15 cellular contexts compared by ENCODE assay signal in genomic region chr9:92740969-92741368, GRCh38. TPM values are rescaled to one million over a fixed set of nuclear protein-coding genes. Genes with fewer than 3 reads are reported as not detected.
A peak's percentile ranks its signal among the peaks of the same experiment; 100 is the strongest.
DNase-seq lines count a peak whose midpoint lies in the region; ATAC-seq, FAIRE-seq and TF ChIP-seq lines count a peak whose summit lies in the region.
"Had no signal": no experiment of that assay in that cellular context is flagged by ENCODE, and none has a peak within 500 bp of the region (broad histone marks: within the 10 kb centered on the region; RNA-seq: fewer than 3 reads in every experiment).

No MANE protein-coding gene starts in this region.

- peaks cover 17% of the 10 kb centered on the region for H3K79me1 ChIP-seq in trophoblast cell (ENCODE audit: low read length)

- no peak overlapping the region for H2BK12ac ChIP-seq in trophoblast cell (ENCODE audit: low read length)

- H3K9me2 ChIP-seq in MM.1S (replicated peaks; ENCODE audit: insufficient read depth, low read length), result no peaks in the 10 kb centered on the region

- H3K14ac ChIP-seq in trophoblast cell (ENCODE audit: low read length), result peak overlapping the region; percentile 11

- H3K4ac ChIP-seq in trophoblast cell (ENCODE audit: low read depth, low read length), result peak overlapping the region; percentile 71

- FAIRE-seq in HTR-8/SVneo (lab: Jason Lieb, UNC), result no peak
- FAIRE-seq: G401.6 had no signal

- peaks cover 14% of the 10 kb centered on the region; the same call in 1 of the 2 replicates for H3K36me3 ChIP-seq in BLaER1
- H3K36me3 ChIP-seq in MM.1S (replicated peaks; ENCODE audit: insufficient read depth, low read length), result no peaks in the 10 kb centered on the region; the same call in 1 of the 2 replicates
- peaks cover 0 to 2% of the 10 kb centered on the region in 2 experiments for H3K36me3 ChIP-seq in trophoblast cell (ENCODE audit: control insufficient read depth in 1 of 2, insufficient read depth in 2 of 2, low read length in 2 of 2)
- H3K36me3 ChIP-seq: SJSA1 had no signal

- H3K18ac ChIP-seq in trophoblast cell (ENCODE audit: low read length), result peak overlapping the region; percentile 57

- ATAC-seq in HG02571 (IDR thresholded peaks at IDR 0.05; ENCODE audit: unreplicated experiment), result no peak

- no peak overlapping the region for H2BK5ac ChIP-seq in trophoblast cell (ENCODE audit: low read depth, low read length, poor library complexity)

- H3F3A ChIP-seq in MM.1S (ENCODE audit: insufficient read depth, low read length), result peaks cover 32% of the 10 kb centered on the region

- H4K12ac ChIP-seq in trophoblast cell (ENCODE audit: low read depth, low read length), result no peak overlapping the region

- DNase-seq in MM.1S (no peak), epithelial cell of prostate (ENCODE audit: low read depth, low spot score) (no peak), trophoblast cell (peak in 1 of 2 donors; percentile 72), HTR-8/SVneo (ENCODE audit: insufficient read length, low spot score) (no peak), pons (ENCODE audit: low spot score) (no peak), NCI-H510A treated with DMSO at 0.1 percent for 48 hours (lab: John Stamatoyannopoulos, UW) (no peak)
- DNase-seq: effector memory CD4-positive, alpha-beta T cell; NCI-H1105; nephron progenitor cell; stimulated activated CD4-positive, alpha-beta T cell treated with anti-CD3 and anti-CD28 coated beads, Interleukin-2, amount 100 ng/mL, for 24 hours; testis had no signal

- peak overlapping the region; percentile 51; the same call in 1 of the 2 replicates for H3K9ac ChIP-seq in BLaER1
- H3K9ac ChIP-seq in MM.1S (ENCODE audit: low read length), result no peak overlapping the region
- H3K9ac ChIP-seq in trophoblast cell (ENCODE audit: low read length), result no peak overlapping the region

- peak overlapping the region; percentile 25 for H4K91ac ChIP-seq in trophoblast cell (ENCODE audit: low read depth, low read length)

- TF ChIP-seq CTCF in MM.1S (IDR thresholded peaks at IDR 0.05; ENCODE audit: low read length), result no peak

- no peaks in the 10 kb centered on the region for H3K9me3 ChIP-seq in BLaER1
- no peaks in the 10 kb centered on the region for H3K9me3 ChIP-seq in MM.1S (replicated peaks; ENCODE audit: insufficient read depth, low read length)
- H3K9me3 ChIP-seq in trophoblast cell (ENCODE audit: insufficient read depth, low read depth, low read length), result peaks cover 3% of the 10 kb centered on the region
- H3K9me3 ChIP-seq: SJSA1, testis had no signal

- H4K8ac ChIP-seq in trophoblast cell (ENCODE audit: low read depth, low read length), result no peak overlapping the region

- H2BK120ac ChIP-seq in trophoblast cell (ENCODE audit: insufficient read depth, low read length, poor library complexity), result peak overlapping the region; percentile 47

- H3K4me3 ChIP-seq in BLaER1 (no peak overlapping the region), MM.1S (ENCODE audit: low read length) (no peak overlapping the region), trophoblast cell (ENCODE audit: low read depth, low read length) (no peak overlapping the region)
- H3K4me3 ChIP-seq: SJSA1, testis had no signal

- H3K27me3 ChIP-seq in BLaER1 (no peaks in the 10 kb centered on the region), MM.1S (replicated peaks; ENCODE audit: insufficient read depth, low read length) (no peaks in the 10 kb centered on the region), trophoblast cell (ENCODE audit: insufficient read depth, low read length) (no peaks in the 10 kb centered on the region)
- H3K27me3 ChIP-seq: SJSA1, testis had no signal

- H3K4me2 ChIP-seq in BLaER1 (peak overlapping the region; percentile 73), MM.1S (ENCODE audit: low read depth, low read length) (peak overlapping the region; percentile 27; the same call in 1 of the 2 replicates), trophoblast cell (ENCODE audit: low read length) (no peak overlapping the region)

- no CpG with 5 or more reads among the region's 3 CpGs for WGBS in trophoblast cell (ENCODE audit: extremely low coverage, insufficient coverage, insufficient read length)

- peaks cover 73% of the 10 kb centered on the region for H3K4me1 ChIP-seq in BLaER1
- H3K4me1 ChIP-seq in MM.1S (ENCODE audit: low read length), result peaks cover 68% of the 10 kb centered on the region
- H3K4me1 ChIP-seq in trophoblast cell (ENCODE audit: control insufficient read depth in 1 of 2, insufficient read depth in 2 of 2, low read length in 2 of 2), result peaks cover 30 to 45% of the 10 kb centered on the region in 2 experiments

- H3K27ac ChIP-seq in BLaER1 (peak overlapping the region; percentile 65), MM.1S (ENCODE audit: low read length) (peak overlapping the region; percentile 28; the same call in 1 of the 2 replicates), epithelial cell of prostate (peak overlapping the region; percentile 84), trophoblast cell (ENCODE audit: low read depth, low read length) (no peak overlapping the region)

- H2AFZ ChIP-seq in MM.1S (ENCODE audit: low read length) (no peak overlapping the region), trophoblast cell (ENCODE audit: insufficient read depth, low read length, poor library complexity) (peak overlapping the region; percentile 30)

- H2AK5ac ChIP-seq in trophoblast cell (ENCODE audit: low read length), result peak overlapping the region; percentile 18

- H4K20me1 ChIP-seq in BLaER1, result peaks cover 93% of the 10 kb centered on the region
- H4K20me1 ChIP-seq in MM.1S (ENCODE audit: insufficient read depth, low read length), result peaks cover 48% of the 10 kb centered on the region

- no peak overlapping the region for H3K23ac ChIP-seq in trophoblast cell (ENCODE audit: low read length)

- H3K79me2 ChIP-seq in MM.1S (ENCODE audit: low read length) (peaks cover 98% of the 10 kb centered on the region), trophoblast cell (ENCODE audit: control insufficient read depth, insufficient read depth, low read length, poor library complexity) (peaks cover 29% of the 10 kb centered on the region)

RNA-seq across cellular contexts. Expression of gene BICD2, which starts 23.7 kb away (rescaled TPM):
- 25.7 and 26.4 TPM in 2 replicates for polyA plus RNA-seq in trophoblast cell (2013)
